In genomic region chr7:65981965-65982792, GRCh38 we compare ENCODE assay signal across 1 cellular context.
TF ChIP-seq lines count a peak whose summit lies in the region.

Gene GUSB (minus strand): TSS chr7:65982213. CDS start chr7:65982183, 30 bp downstream.

TF ChIP-seq in H1, 55 proteins besides CTCF, POLR2A, EP300 and RAD21:
- peak; percentile 96 for TF ChIP-seq MAX (IDR thresholded peaks at IDR 0.05)
- no peak for TF ChIP-seq ASH2L (IDR thresholded peaks at IDR 0.05; ENCODE audit: low read length)
- 0 out of 2 replicates have a peak, but pooled peaks have one; percentile 20 for TF ChIP-seq TCF12 (IDR thresholded peaks at IDR 0.05; ENCODE audit: low read depth, low read length)
- TF ChIP-seq USF2 (IDR thresholded peaks at IDR 0.05; ENCODE audit: low read length): peak; percentile 80
- 0 out of 2 replicates have a peak, but pooled peaks have one; percentile 25 for TF ChIP-seq KDM1A (IDR thresholded peaks at IDR 0.05; ENCODE audit: borderline replicate concordance, low read length)
- TF ChIP-seq CBX8 (IDR thresholded peaks at IDR 0.05; ENCODE audit: borderline replicate concordance, low read depth, low read length): no peak
- 0 out of 2 replicates have a peak, but pooled peaks have one; percentile 47 for TF ChIP-seq SP4 (IDR thresholded peaks at IDR 0.05; ENCODE audit: low read length)
- peak; percentile 98 for TF ChIP-seq TAF1 (IDR thresholded peaks at IDR 0.05; ENCODE audit: low read depth, low read length)
- peak; percentile 83 for TF ChIP-seq SIX5 (IDR thresholded peaks at IDR 0.05; ENCODE audit: low read depth, low read length)
- no peak for TF ChIP-seq BCL11A (IDR thresholded peaks at IDR 0.05; ENCODE audit: low read depth in 2 of 2, low read length in 2 of 2)
- peak; percentile 97 for TF ChIP-seq CREB1 (IDR thresholded peaks at IDR 0.05)
- peak; percentile 99 for TF ChIP-seq PHF8 (conservative IDR thresholded peaks at IDR 0.05; ENCODE audit: low read depth, low read length)
- peak; percentile 99 for TF ChIP-seq E2F6 (IDR thresholded peaks at IDR 0.05)
- no peak for TF ChIP-seq SUZ12 (IDR thresholded peaks at IDR 0.05; ENCODE audit: low read length)
- no peak for TF ChIP-seq CHD7 (IDR thresholded peaks at IDR 0.05; ENCODE audit: insufficient replicate concordance, low read length)
- no peak for TF ChIP-seq CHD1 (IDR thresholded peaks at IDR 0.05; ENCODE audit: low read depth, low read length)
- TF ChIP-seq TAF7 (optimal IDR thresholded peaks at IDR 0.05; ENCODE audit: borderline replicate concordance, low read depth, low read length): peak; percentile 96
- TF ChIP-seq SP1 (IDR thresholded peaks at IDR 0.05; ENCODE audit: low read depth, low read length): peak; percentile 66
- no peak for TF ChIP-seq SAP30 (IDR thresholded peaks at IDR 0.05; ENCODE audit: insufficient read depth, insufficient replicate concordance, low read length)
- peak; percentile 92 for TF ChIP-seq ATF3 (IDR thresholded peaks at IDR 0.05; ENCODE audit: insufficient read depth, low read depth, low read length)
- no peak for TF ChIP-seq CBX5 (IDR thresholded peaks at IDR 0.05; ENCODE audit: low read depth, low read length)
- TF ChIP-seq BACH1 (IDR thresholded peaks at IDR 0.05; ENCODE audit: low read length): no peak
- peak; percentile 44 for TF ChIP-seq NANOG (IDR thresholded peaks at IDR 0.05; ENCODE audit: insufficient read depth, low read depth, low read length, poor library complexity, severe bottlenecking)
- peak; percentile 45; the same call in 1 of the 2 replicates for TF ChIP-seq EGR1 (IDR thresholded peaks at IDR 0.05; ENCODE audit: borderline replicate concordance, low read depth, low read length)
- TF ChIP-seq JUND (IDR thresholded peaks at IDR 0.05; ENCODE audit: low read length): no peak
- TF ChIP-seq GTF2F1 (IDR thresholded peaks at IDR 0.05; ENCODE audit: borderline replicate concordance, low read depth, low read length): 0 out of 2 replicates have a peak, but pooled peaks have one; percentile 22
- TF ChIP-seq CHD2 (IDR thresholded peaks at IDR 0.05; ENCODE audit: low read length): 0 out of 2 replicates have a peak, but pooled peaks have one; percentile 32
- TF ChIP-seq HDAC6 (IDR thresholded peaks at IDR 0.05; ENCODE audit: low read depth, low read length): no peak
- peak; percentile 67 for TF ChIP-seq POLR2AphosphoS5 (IDR thresholded peaks at IDR 0.05; ENCODE audit: low read depth, low read length)
- TF ChIP-seq SRF (IDR thresholded peaks at IDR 0.05; ENCODE audit: low read depth, low read length): no peak
- TF ChIP-seq YY1 (IDR thresholded peaks at IDR 0.05; ENCODE audit: low read depth, low read length): peak; percentile 99
- TF ChIP-seq KDM4A (IDR thresholded peaks at IDR 0.05; ENCODE audit: low read depth, low read length, severe bottlenecking): peak; percentile 83
- peak; percentile 84 to 90; a peak in 3 of 4 replicates for TF ChIP-seq SIN3A (conservative IDR thresholded peaks at IDR 0.05 in 1 of 2, IDR thresholded peaks at IDR 0.05 in 1 of 2; ENCODE audit: low read depth in 1 of 2, low read length in 2 of 2)
- TF ChIP-seq CEBPB (IDR thresholded peaks at IDR 0.05; ENCODE audit: low read depth, low read length): peak; percentile 8; the same call in 1 of the 2 replicates
- TF ChIP-seq TBP (IDR thresholded peaks at IDR 0.05; ENCODE audit: low read depth, low read length): peak; percentile 89
